14 cellular contexts compared by ENCODE assay signal in the genomic region with DNA sequence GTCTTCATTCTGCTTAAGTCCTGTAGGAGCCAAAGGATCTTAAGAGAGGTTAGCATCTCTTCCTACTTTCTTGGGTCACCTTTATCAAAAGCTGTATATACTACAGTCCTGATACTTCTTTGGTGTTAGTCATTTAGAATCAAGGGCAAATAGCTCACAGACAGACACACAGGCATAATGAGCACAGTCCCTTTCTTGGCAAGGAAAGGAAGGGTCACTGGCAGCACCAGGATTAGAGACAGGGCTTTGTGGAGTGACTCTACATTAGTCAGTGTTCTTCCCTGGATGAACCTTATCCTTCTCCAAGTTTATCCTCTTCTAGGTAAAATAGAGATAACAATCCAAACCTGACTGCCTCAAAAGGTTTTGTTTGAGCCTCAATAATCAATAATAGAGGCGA. TPM values are rescaled to one million over a fixed set of nuclear protein-coding genes. Genes with fewer than 3 reads are reported as not detected.
"Had no signal": no experiment of that assay in that cellular context is flagged by ENCODE, and none has a peak within 500 bp of the region (broad histone marks: within the 10 kb centered on the region; RNA-seq: fewer than 3 reads in every experiment).

No MANE protein-coding gene starts in this region.

- H3K4me1 ChIP-seq: esophagus muscularis mucosa, uterus had no signal

- H3K36me3 ChIP-seq: esophagus muscularis mucosa, neutrophil, uterus had no signal

- FAIRE-seq: small intestine had no signal

- H3K27ac ChIP-seq: dorsolateral prefrontal cortex, epithelial cell of prostate, esophagus muscularis mucosa, neutrophil, uterus had no signal

- H3K4me3 ChIP-seq: dorsolateral prefrontal cortex, esophagus muscularis mucosa, mucosa of descending colon, uterus had no signal

- H3K27me3 ChIP-seq: esophagus muscularis mucosa, neutrophil, uterus had no signal

- ATAC-seq: mucosa of descending colon; naive thymus-derived CD8-positive, alpha-beta T cell; right cardiac atrium had no signal

- DNase-seq: cortex of kidney; dorsolateral prefrontal cortex; effector CD8-positive, alpha-beta T cell; foreskin fibroblast; mucosa of descending colon; naive thymus-derived CD8-positive, alpha-beta T cell; right cardiac atrium; small intestine; stimulated activated CD4-positive, alpha-beta T cell treated with anti-CD3 and anti-CD28 coated beads, Interleukin-2, amount 100 ng/mL, for 48 hours; stimulated activated naive CD4-positive, alpha-beta T cell treated with Interleukin-2 at 50 U/mL for 16 hours; uterus had no signal

- H3K9me3 ChIP-seq: esophagus muscularis mucosa, mucosa of descending colon, neutrophil, uterus had no signal

RNA-seq across cellular contexts. Expression of a gene that starts 40.0 kb away (rescaled TPM):
- total RNA-seq: naive thymus-derived CD8-positive, alpha-beta T cell had no signal
- polyA plus RNA-seq: naive thymus-derived CD8-positive, alpha-beta T cell had no signal
